Comparison of ENCODE assay signal across 15 cellular contexts in genomic region chr22:49689255-49689770, GRCh38.
DNase-seq lines count a peak whose midpoint lies in the region; TF ChIP-seq lines count a peak whose summit lies in the region.
"Had no signal": no experiment of that assay in that cellular context is flagged by ENCODE, and none has a peak within 500 bp of the region (broad histone marks: within the 10 kb centered on the region; RNA-seq: fewer than 3 reads in every experiment).

No MANE protein-coding gene starts in this region.

- H3K27me3 Mint-ChIP-seq in endodermal cell (ENCODE audit: insufficient read depth) (peaks cover 2% of the 10 kb centered on the region), osteocyte (ENCODE audit: unreplicated experiment) (peaks cover 4% of the 10 kb centered on the region)

- H3K36me3 Mint-ChIP-seq in endodermal cell (ENCODE audit: low read depth) (no peaks in the 10 kb centered on the region), osteocyte (ENCODE audit: unreplicated experiment) (no peaks in the 10 kb centered on the region)
- H3K36me3 Mint-ChIP-seq: CD14-positive monocyte; CD4-positive, alpha-beta memory T cell had no signal

- no peaks in the 10 kb centered on the region for H4K20me1 ChIP-seq in BLaER1
- H4K20me1 ChIP-seq in BLaER1 treated with 17β-estradiol and CSF1 and Interleukin-3, amounts not matched to agents 10 nM and 100 nM = no peaks in the 10 kb centered on the region

- WGBS in endodermal cell (ENCODE audit: insufficient coverage in 1 of 2, insufficient read length in 1 of 2), 2 experiments = 93 to 94% methylated on average over 2 to 5 of the region's 5 CpGs

- H3K9me3 Mint-ChIP-seq in endodermal cell (peaks cover 23% of the 10 kb centered on the region), osteocyte (ENCODE audit: unreplicated experiment) (peaks cover 18% of the 10 kb centered on the region)
- H3K9me3 Mint-ChIP-seq: CD4-positive, alpha-beta memory T cell had no signal

- H3K27me3 ChIP-seq in BLaER1 (no peaks in the 10 kb centered on the region), endodermal cell (ENCODE audit: control insufficient read depth, insufficient read depth, low read length, poor library complexity, severe bottlenecking) (no peaks in the 10 kb centered on the region)
- H3K27me3 ChIP-seq in BLaER1 treated with 17β-estradiol and CSF1 and Interleukin-3, amounts not matched to agents 10 nM and 100 nM = no peaks in the 10 kb centered on the region

- H3K4me1 ChIP-seq in BLaER1 (peaks cover 43% of the 10 kb centered on the region), endodermal cell (ENCODE audit: control insufficient read depth, insufficient read depth, low read length) (no peaks in the 10 kb centered on the region)
- H3K4me1 ChIP-seq in BLaER1 treated with 17β-estradiol and CSF1 and Interleukin-3, amounts not matched to agents 10 nM and 100 nM = peaks cover 6 to 37% (median 29%) of the 10 kb centered on the region in 10 experiments
- H3K4me1 ChIP-seq: BE2C, HAP-1 had no signal

- H3K9me3 ChIP-seq in BLaER1 (peaks cover 13% of the 10 kb centered on the region), endodermal cell (ENCODE audit: control insufficient read depth, low read length) (no peaks in the 10 kb centered on the region)
- H3K9me3 ChIP-seq in BLaER1 treated with 17β-estradiol and CSF1 and Interleukin-3, amounts not matched to agents 10 nM and 100 nM (replicated peaks in 1 of 11) = peaks cover 11 to 20% (median 15%) of the 10 kb centered on the region in 11 experiments; a peak in 21 of 22 replicates
- H3K9me3 ChIP-seq: BE2C, HAP-1 had no signal

- H3K27ac ChIP-seq in BLaER1 (no peak overlapping the region), endodermal cell (ENCODE audit: low read depth, low read length) (no peak overlapping the region)
- no peak overlapping the region for H3K27ac ChIP-seq in BLaER1 treated with 17β-estradiol and CSF1 and Interleukin-3, amounts not matched to agents 10 nM and 100 nM

- H3K36me3 ChIP-seq in BLaER1 = no peaks in the 10 kb centered on the region
- H3K36me3 ChIP-seq in BLaER1 treated with 17β-estradiol and CSF1 and Interleukin-3, amounts not matched to agents 10 nM and 100 nM = no peaks in the 10 kb centered on the region
- H3K36me3 ChIP-seq in endodermal cell (ENCODE audit: control insufficient read depth, insufficient read depth, low read length) = no peaks in the 10 kb centered on the region
- H3K36me3 ChIP-seq: BE2C, HAP-1 had no signal

- H3K9ac ChIP-seq in BLaER1 (no peak overlapping the region), endodermal cell (ENCODE audit: extremely low read depth, low read length, poor library complexity, severe bottlenecking) (no peak overlapping the region)
- peak overlapping the region in 2 of 11 experiments; percentile 15 to 44; a peak in 3 of 22 replicates for H3K9ac ChIP-seq in BLaER1 treated with 17β-estradiol and CSF1 and Interleukin-3, amounts not matched to agents 10 nM and 100 nM

- H3K27ac Mint-ChIP-seq in endodermal cell (no peak overlapping the region), osteocyte (ENCODE audit: unreplicated experiment) (no peak overlapping the region)
- H3K27ac Mint-ChIP-seq: CD4-positive, alpha-beta memory T cell; IgD-negative memory B cell had no signal

- no peak overlapping the region for H3K4me3 ChIP-seq in BLaER1
- no peak overlapping the region for H3K4me3 ChIP-seq in BLaER1 treated with 17β-estradiol and CSF1 and Interleukin-3, amounts not matched to agents 10 nM and 100 nM
- no peak overlapping the region for H3K4me3 ChIP-seq in endodermal cell (ENCODE audit: low read length)
- H3K4me3 ChIP-seq: HAP-1 had no signal

- H3K4me2 ChIP-seq in BLaER1 = peak overlapping the region; percentile 72
- peak overlapping the region in 9 of 11 experiments; percentile 21 to 80 (median 69); a peak in 18 of 22 replicates for H3K4me2 ChIP-seq in BLaER1 treated with 17β-estradiol and CSF1 and Interleukin-3, amounts not matched to agents 10 nM and 100 nM

- TF ChIP-seq CTCF in endodermal cell (conservative IDR thresholded peaks at IDR 0.05) = no peak
- no peak for TF ChIP-seq CTCF in osteocyte (IDR thresholded peaks at IDR 0.05)

- DNase-seq in endodermal cell (peak; percentile 21), osteocyte (ENCODE audit: extremely low spot score, unreplicated experiment) (peak; percentile 63), amniotic stem cell (lab: John Stamatoyannopoulos, UW) (no peak), NCI-H82 (lab: John Stamatoyannopoulos, UW) (no peak), NCI-H1694 (lab: John Stamatoyannopoulos, UW) (no peak)
- DNase-seq: ACHN; BE2C; CD4-positive, alpha-beta memory T cell; DMS79 treated with DMSO at 0.1 percent for 48 hours; GF-D8 had no signal

- no peak overlapping the region for H3K4me3 Mint-ChIP-seq in endodermal cell
- H3K4me3 Mint-ChIP-seq in osteocyte (ENCODE audit: unreplicated experiment) = no peak overlapping the region
- H3K4me3 Mint-ChIP-seq: CD14-positive monocyte; CD4-positive, alpha-beta memory T cell; IgD-negative memory B cell had no signal

- no peaks in the 10 kb centered on the region for H3K4me1 Mint-ChIP-seq in endodermal cell
- no peaks in the 10 kb centered on the region for H3K4me1 Mint-ChIP-seq in osteocyte (ENCODE audit: unreplicated experiment)
- H3K4me1 Mint-ChIP-seq: CD14-positive monocyte, IgD-negative memory B cell had no signal

Comparison
In these comparisons a context has a peak if more than half of its experiments do, and no peak if none do; other contexts are left out.
1. DNase-seq: peak in endodermal cell (single experiment) and osteocyte (single experiment); none in amniotic stem cell (single experiment), NCI-H82 (single experiment) and NCI-H1694 (single experiment).